In the genomic region with DNA sequence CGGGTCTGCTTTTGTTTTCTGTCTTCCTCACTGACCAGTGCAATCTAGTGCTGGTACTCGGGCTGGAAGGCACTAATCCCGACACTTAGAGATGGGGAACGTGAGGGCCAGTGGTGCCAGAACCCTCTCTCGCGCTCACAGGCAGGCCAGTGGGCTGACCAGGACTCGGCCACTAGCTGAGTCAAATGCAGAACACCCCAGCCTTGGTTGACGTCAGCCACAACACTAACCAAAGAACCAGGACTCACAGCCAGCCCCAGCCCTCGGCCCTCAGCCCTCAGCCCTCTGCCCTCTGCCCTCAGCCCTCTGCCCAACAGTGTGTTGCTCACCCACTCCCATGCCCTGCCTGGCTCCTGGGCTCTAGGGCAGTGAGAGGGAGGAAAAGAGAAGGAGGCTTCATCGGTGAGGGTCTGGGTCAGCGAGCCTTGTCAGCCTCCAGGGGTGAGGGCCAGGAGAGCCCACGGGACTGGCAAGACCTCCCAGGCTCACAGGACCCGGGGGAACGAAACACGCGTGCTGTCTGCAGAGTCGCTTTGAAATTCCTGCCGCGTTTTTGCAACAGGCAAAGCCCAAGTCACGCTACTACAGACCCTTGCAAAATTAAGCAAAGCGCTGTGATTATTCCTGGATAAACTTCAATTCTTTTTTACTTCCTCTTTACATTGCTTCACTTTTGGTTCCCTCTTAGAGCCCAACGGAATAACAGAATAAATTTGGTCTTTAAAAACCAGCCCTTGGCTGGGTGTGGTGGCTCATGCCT, we compare ENCODE assay signal across 9 cellular contexts. TPM values are rescaled to one million over a fixed set of nuclear protein-coding genes. Genes with fewer than 3 reads are reported as not detected.
DNase-seq lines count a peak whose midpoint lies in the region; ATAC-seq, FAIRE-seq and TF ChIP-seq lines count a peak whose summit lies in the region.
"Had no signal": no experiment of that assay in that cellular context is flagged by ENCODE, and none has a peak within 500 bp of the region (broad histone marks: within the 10 kb centered on the region; RNA-seq: fewer than 3 reads in every experiment).

No MANE protein-coding gene starts in this region.

- H3K4me3 ChIP-seq in A549 = peak overlapping the region; percentile 56
- no peak overlapping the region for H3K4me3 ChIP-seq in colonic mucosa
- no peak overlapping the region for H3K4me3 ChIP-seq in mucosa of rectum (ENCODE audit: low read length in 2 of 2)

- H3K9ac ChIP-seq in colonic mucosa (ENCODE audit: low read depth in 2 of 2, low read length in 2 of 2) (peak overlapping the region; percentile 14 to 24), mucosa of rectum (ENCODE audit: low read depth in 1 of 2, low read length in 2 of 2) (no peak overlapping the region)

- WGBS in A549 (ENCODE audit: missing lambda C conversion rate) = 85% methylated on average over 13 of the region's 22 CpGs

- CTCF ChIA-PET in A549 (lab: Yijun Ruan, JAX) = interaction anchor here (0.8 to 1.9 kb wide), 2 partner anchors 50 to 54 kb away, joined by 3 to 10 read pairs; no protein-coding TSS in a partner anchor

- no peak for TF ChIP-seq POLR2A in A549 (IDR thresholded peaks at IDR 0.05; ENCODE audit: low read length)

- TF ChIP-seq RAD21 in A549 (conservative IDR thresholded peaks at IDR 0.05 in 1 of 2, IDR thresholded peaks at IDR 0.05 in 1 of 2) = no peak

- H3K9me3 ChIP-seq in A549 (no peaks in the 10 kb centered on the region), colonic mucosa (no peaks in the 10 kb centered on the region), mucosa of rectum (ENCODE audit: control insufficient read depth in 2 of 2, low read length in 2 of 2) (no peaks in the 10 kb centered on the region)

- intact Hi-C loops in colonic mucosa (cut with DNase I) = no loop called here

- H3K27ac ChIP-seq in A549 = peak overlapping the region; percentile 93 to 96
- peak overlapping the region; percentile 63 for H3K27ac ChIP-seq in colonic mucosa
- H3K27ac ChIP-seq in mucosa of rectum (ENCODE audit: low read depth in 2 of 2, low read length in 2 of 2) = peak overlapping the region; percentile 42 to 48

- H3K4me1 ChIP-seq in A549 = peaks cover 37% of the 10 kb centered on the region
- H3K4me1 ChIP-seq in colonic mucosa = no peaks in the 10 kb centered on the region
- H3K4me1 ChIP-seq in mucosa of rectum (ENCODE audit: control insufficient read depth in 2 of 2, insufficient read depth in 2 of 2, low read length in 2 of 2) = peaks cover 0 to 9% of the 10 kb centered on the region in 2 donors

- peak overlapping the region; percentile 100 for H3K4me2 ChIP-seq in A549

- TF ChIP-seq EP300 in A549 (IDR thresholded peaks at IDR 0.05) = no peak

- no peaks in the 10 kb centered on the region for H3K27me3 ChIP-seq in colonic mucosa
- H3K27me3 ChIP-seq in mucosa of rectum (ENCODE audit: control insufficient read depth in 2 of 2, insufficient read depth in 2 of 2, low read length in 2 of 2) = no peaks in the 10 kb centered on the region

- POLR2A ChIA-PET in A549 (lab: Yijun Ruan, JAX) = interaction anchor here (1.6 kb wide), 1 partner anchor 50 kb away, joined by 5 read pairs; a partner anchor contains a TSS

- FAIRE-seq in A549 (lab: Jason Lieb, UNC) = no peak
- FAIRE-seq: TTC549 had no signal

- DNase-seq in A549 (ENCODE audit: low read depth in 1 of 2, low spot score in 1 of 2) = no peak
- DNase-seq in NCI-H460 (ENCODE audit: extremely low read depth, low read depth) = peak; percentile 15
- no peak for DNase-seq in colonic mucosa
- no peak for DNase-seq in activated T-cell treated with anti-CD3 and anti-CD28 coated beads, Interleukin-2, amount 50 U/mL, for 1 hour
- DNase-seq in NCI-H1105 (lab: John Stamatoyannopoulos, UW) = no peak
- no peak for DNase-seq in NCI-H510A (lab: John Stamatoyannopoulos, UW)
- DNase-seq in GOT3 (lab: John Stamatoyannopoulos, UW) = no peak

- H3K36me3 ChIP-seq in colonic mucosa = no peaks in the 10 kb centered on the region
- peaks cover 0 to 1% of the 10 kb centered on the region in 2 donors for H3K36me3 ChIP-seq in mucosa of rectum (ENCODE audit: control insufficient read depth in 2 of 2, insufficient read depth in 2 of 2, low read length in 2 of 2)

- peak; percentile 40 to 65; a peak in 5 of 6 replicates for ATAC-seq in A549

- TF ChIP-seq CTCF in A549 (IDR thresholded peaks at IDR 0.05) = no peak
- no peak for TF ChIP-seq CTCF in colonic mucosa (IDR thresholded peaks at IDR 0.05)

TF ChIP-seq in A549, 52 proteins besides CTCF, POLR2A, EP300 and RAD21:
- TF ChIP-seq EHF (CRISPR knock-in tag; IDR thresholded peaks at IDR 0.05) (no peak), EHMT2 (IDR thresholded peaks at IDR 0.05; ENCODE audit: low read depth) (no peak), JUNB (IDR thresholded peaks at IDR 0.05) (no peak), POLR2AphosphoS2 (conservative IDR thresholded peaks at IDR 0.05; ENCODE audit: low read length) (no peak), SMC3 (IDR thresholded peaks at IDR 0.05) (no peak)
- TF ChIP-seq, protein P1, sequence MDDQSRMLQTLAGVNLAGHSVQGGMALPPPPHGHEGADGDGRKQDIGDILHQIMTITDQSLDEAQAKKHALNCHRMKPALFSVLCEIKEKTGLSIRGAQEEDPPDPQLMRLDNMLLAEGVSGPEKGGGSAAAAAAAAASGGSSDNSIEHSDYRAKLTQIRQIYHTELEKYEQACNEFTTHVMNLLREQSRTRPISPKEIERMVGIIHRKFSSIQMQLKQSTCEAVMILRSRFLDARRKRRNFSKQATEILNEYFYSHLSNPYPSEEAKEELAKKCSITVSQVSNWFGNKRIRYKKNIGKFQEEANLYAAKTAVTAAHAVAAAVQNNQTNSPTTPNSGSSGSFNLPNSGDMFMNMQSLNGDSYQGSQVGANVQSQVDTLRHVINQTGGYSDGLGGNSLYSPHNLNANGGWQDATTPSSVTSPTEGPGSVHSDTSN (IDR thresholded peaks at IDR 0.05) = no peak
- TF ChIP-seq, protein P2, sequence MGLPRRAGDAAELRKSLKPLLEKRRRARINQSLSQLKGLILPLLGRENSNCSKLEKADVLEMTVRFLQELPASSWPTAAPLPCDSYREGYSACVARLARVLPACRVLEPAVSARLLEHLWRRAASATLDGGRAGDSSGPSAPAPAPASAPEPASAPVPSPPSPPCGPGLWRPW (IDR thresholded peaks at IDR 0.05) = no peak
- TF ChIP-seq, protein P3, sequence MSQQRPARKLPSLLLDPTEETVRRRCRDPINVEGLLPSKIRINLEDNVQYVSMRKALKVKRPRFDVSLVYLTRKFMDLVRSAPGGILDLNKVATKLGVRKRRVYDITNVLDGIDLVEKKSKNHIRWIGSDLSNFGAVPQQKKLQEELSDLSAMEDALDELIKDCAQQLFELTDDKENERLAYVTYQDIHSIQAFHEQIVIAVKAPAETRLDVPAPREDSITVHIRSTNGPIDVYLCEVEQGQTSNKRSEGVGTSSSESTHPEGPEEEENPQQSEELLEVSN (IDR thresholded peaks at IDR 0.05; ENCODE audit: borderline replicate concordance, low read depth) = no peak

RNA-seq across cellular contexts. Expression of a gene that starts 27.5 kb away (rescaled TPM):
- polyA plus RNA-seq in A549 (2011; rRNA removed) (47.7 and 56.0 TPM in 2 replicates), A549 (2017; fragmentation: RNase III; extraction: RNeasy Plus Mini Kit Qiagen cat#74134 plus additional on column Dnase treatment) (51.7 to 60.0 TPM (median 58.1 TPM) in 3 replicates)
- 83.9 and 94.4 TPM in 2 replicates for polyA plus RNA-seq in A549 (2012; cell fraction: cytosol; rRNA removed)
- polyA plus RNA-seq in A549 (2012; cell fraction: nucleus; rRNA removed) = 226 and 234 TPM in 2 replicates
- 35.3 and 44.2 TPM in 2 replicates for polyA minus RNA-seq in A549 (2011; rRNA and poly(A)+ RNA removed)
- 31.8 and 32.7 TPM in 2 replicates for total RNA-seq in NCI-H460 (2014; rRNA removed; shearing (Covaris generic))
- 72.6 and 81.8 TPM in 2 replicates for polyA plus RNA-seq in NCI-H460 (2014; cell fraction: nucleus; rRNA removed)
- 10 to 100 TPM; 38.5 to 44.8 TPM for total RNA-seq in colonic mucosa

RNA-seq across cellular contexts. Expression of a gene that starts 49.4 kb away (rescaled TPM):
- polyA plus RNA-seq in A549 (2011; rRNA removed) = 16.7 and 21.1 TPM in 2 replicates
- polyA plus RNA-seq in A549 (2012; cell fraction: cytosol; rRNA removed) = 5.7 and 8.6 TPM in 2 replicates
- polyA plus RNA-seq in A549 (2012; cell fraction: nucleus; rRNA removed) = 6.0 and 6.7 TPM in 2 replicates
- 24.4 to 25.3 TPM (median 25.0 TPM) in 3 replicates for polyA plus RNA-seq in A549 (2017; fragmentation: RNase III; extraction: RNeasy Plus Mini Kit Qiagen cat#74134 plus additional on column Dnase treatment)
- 18.9 and 22.9 TPM in 2 replicates for polyA minus RNA-seq in A549 (2011; rRNA and poly(A)+ RNA removed)
- 47.1 and 51.6 TPM in 2 replicates for total RNA-seq in NCI-H460 (2014; rRNA removed; shearing (Covaris generic))
- polyA plus RNA-seq in NCI-H460 (2014; cell fraction: nucleus; rRNA removed) = 32.3 and 55.9 TPM in 2 replicates
- total RNA-seq in colonic mucosa = 100 to 1,000 TPM in 1 of 2 donors, 10 to 100 TPM in 1; 71.9 to 111 TPM

Comparison
In these comparisons a context has a peak if more than half of its experiments do, and no peak if none do; other contexts are left out.
1. H3K9ac ChIP-seq: peak in colonic mucosa (2 of 2); none in mucosa of rectum (0 of 2).
2. Peak in every context shown above with its lines, with median percentiles within 50 percentile points of each other: H3K27ac ChIP-seq.